ENCODE assay signal across 10 cellular contexts in genomic region chr5:132098151-132098594, GRCh38. TPM values are rescaled to one million over a fixed set of nuclear protein-coding genes. Genes with fewer than 3 reads are reported as not detected.
DNase-seq lines count a peak whose midpoint lies in the region; ATAC-seq, FAIRE-seq and TF ChIP-seq lines count a peak whose summit lies in the region.
"Had no signal": no experiment of that assay in that cellular context is flagged by ENCODE, and none has a peak within 500 bp of the region (broad histone marks: within the 10 kb centered on the region; RNA-seq: fewer than 3 reads in every experiment).

No MANE protein-coding gene starts in this region.

- TF ChIP-seq POLR2A in GM12892 (IDR thresholded peaks at IDR 0.05; ENCODE audit: low read depth, low read length) (no peak), suprapubic skin (IDR thresholded peaks at IDR 0.05) (no peak)

- ATAC-seq in HG02610 (IDR thresholded peaks at IDR 0.05; ENCODE audit: unreplicated experiment) (peak; percentile 47), GM21526 (IDR thresholded peaks at IDR 0.05; ENCODE audit: low FRiP score, unreplicated experiment) (no peak), left lobe of liver (no peak)
- ATAC-seq: heart left ventricle had no signal

- H3K36me3 ChIP-seq in suprapubic skin: no peaks in the 10 kb centered on the region
- H3K36me3 ChIP-seq: heart left ventricle, transverse colon had no signal

- peak; percentile 71 for FAIRE-seq in GM12892 (lab: Jason Lieb, UNC)

- no peak for TF ChIP-seq EP300 in suprapubic skin (IDR thresholded peaks at IDR 0.05)

- H3K27me3 ChIP-seq in suprapubic skin: no peaks in the 10 kb centered on the region
- H3K27me3 ChIP-seq: heart left ventricle, transverse colon had no signal

- TF ChIP-seq CTCF in suprapubic skin (IDR thresholded peaks at IDR 0.05): no peak

- peaks cover 3% of the 10 kb centered on the region for H3K4me1 ChIP-seq in suprapubic skin

- 81% methylated on average over 5 of the region's 5 CpGs for WGBS in suprapubic skin

- no peak overlapping the region for H3K4me3 ChIP-seq in suprapubic skin
- H3K4me3 ChIP-seq: heart left ventricle, transverse colon had no signal

- no peak overlapping the region for H3K27ac ChIP-seq in suprapubic skin
- H3K27ac ChIP-seq: heart left ventricle, transverse colon had no signal

- DNase-seq in GM12892 (ENCODE audit: insufficient read length): no peak
- peak; percentile 35 for DNase-seq in UCSD-AML1 (lab: John Stamatoyannopoulos, UW; ENCODE audit: unreplicated experiment)
- DNase-seq in inferior parietal cortex (ENCODE audit: extremely low spot score): peak; percentile 25
- DNase-seq in suprapubic skin (ENCODE audit: low spot score in 2 of 2): no peak
- no peak for DNase-seq in left lobe of liver (ENCODE audit: low spot score)
- DNase-seq: cerebellar nuclear complex, heart left ventricle, transverse colon had no signal

- no peaks in the 10 kb centered on the region for H3K9me3 ChIP-seq in suprapubic skin
- H3K9me3 ChIP-seq: heart left ventricle, transverse colon had no signal

RNA-seq across cellular contexts. Expression of gene CSF2, which starts 24.6 kb away (rescaled TPM):
- polyA plus RNA-seq in GM12892 (2012; ENCODE audit: missing spikeins): not detected
- total RNA-seq in suprapubic skin (not detected), left lobe of liver (not detected)
- total RNA-seq: transverse colon had no signal
- polyA plus RNA-seq: heart left ventricle had no signal

RNA-seq across cellular contexts. Expression of gene IL3, which starts 37.7 kb away (rescaled TPM):
- polyA plus RNA-seq in GM12892 (2012; ENCODE audit: missing spikeins): not detected
- total RNA-seq in suprapubic skin (not detected), left lobe of liver (not detected)
- total RNA-seq: heart left ventricle, transverse colon had no signal
- polyA plus RNA-seq: heart left ventricle had no signal

Comparison
In these comparisons a context has a peak if more than half of its experiments do, and no peak if none do; other contexts are left out.
1. DNase-seq: peak in UCSD-AML1 (single experiment) and inferior parietal cortex (single experiment); none in GM12892 (single experiment), suprapubic skin (0 of 2) and left lobe of liver (single experiment).